Comparison of ENCODE assay signal across 7 cellular contexts in genomic region chr2:206360840-206361239, GRCh38.
DNase-seq lines count a peak whose midpoint lies in the region; ATAC-seq, FAIRE-seq and TF ChIP-seq lines count a peak whose summit lies in the region.
"Not testable (repeated sequence)": the region's sequence is repeated elsewhere in the genome, so short reads cannot be mapped to it uniquely, and the experiment has no call there.

No MANE protein-coding gene starts in this region.

- H3K27ac ChIP-seq in A549; HEK293 (ENCODE audit: extremely low read depth, low read depth, low read length): not testable (repeated sequence)
- H3K27ac ChIP-seq in PC-3 (ENCODE audit: low read length): peak overlapping the region; percentile 39; the same call in 1 of the 2 replicates
- peak overlapping the region; percentile 34 for H3K27ac ChIP-seq in foreskin keratinocyte

- TF ChIP-seq CTCF in A549 (IDR thresholded peaks at IDR 0.05); HEK293 (tag by site-specific recombination; IDR thresholded peaks at IDR 0.05); PC-3 (conservative IDR thresholded peaks at IDR 0.05; ENCODE audit: low read depth, low read length); foreskin keratinocyte (conservative IDR thresholded peaks at IDR 0.05): not testable (repeated sequence)

- H3K4me2 ChIP-seq in A549; PC-3 (ENCODE audit: low read length): not testable (repeated sequence)

- not testable (repeated sequence) for H3K9me2 ChIP-seq in PC-3 (replicated peaks; ENCODE audit: low read length)

- H3K9ac ChIP-seq in PC-3 (ENCODE audit: low read length): not testable (repeated sequence)

- WGBS in A549 (ENCODE audit: missing lambda C conversion rate): 33% methylated on average over 5 of the region's 5 CpGs

- not testable (repeated sequence) for TF ChIP-seq RAD21 in A549 (conservative IDR thresholded peaks at IDR 0.05 in 1 of 2, IDR thresholded peaks at IDR 0.05 in 1 of 2)

- ATAC-seq in A549; PC-3; activated T-helper 17 cell treated with anti-CD3 and anti-CD28 coated beads, Interleukin-2, amount 50 U/mL, for 72 hours (replicated peaks); foreskin keratinocyte; stimulated activated effector memory CD8-positive, alpha-beta T cell treated with anti-CD3 and anti-CD28 coated beads, Interleukin-12 subunit alpha, Interleukin-12 subunit beta, amount 100 ng/mL, for 72 hours: not testable (repeated sequence)

- not testable (repeated sequence) for H3K79me2 ChIP-seq in PC-3 (ENCODE audit: low read length)

- FAIRE-seq in A549 (lab: Jason Lieb, UNC): not testable (repeated sequence)

- not testable (repeated sequence) for H3K4me3 Mint-ChIP-seq in activated T-cell treated with anti-CD3 and anti-CD28 coated beads, Interleukin-2, amount 50 U/mL, for 24 hours; activated T-helper 17 cell treated with anti-CD3 and anti-CD28 coated beads, Interleukin-2, amount 50 U/mL, for 72 hours; stimulated activated effector memory CD8-positive, alpha-beta T cell treated with anti-CD3 and anti-CD28 coated beads, Interleukin-12 subunit alpha, Interleukin-12 subunit beta, amount 100 ng/mL, for 72 hours

- H3K9me3 Mint-ChIP-seq in activated T-cell treated with anti-CD3 and anti-CD28 coated beads, Interleukin-2, amount 50 U/mL, for 24 hours; activated T-helper 17 cell treated with anti-CD3 and anti-CD28 coated beads, Interleukin-2, amount 50 U/mL, for 72 hours; stimulated activated effector memory CD8-positive, alpha-beta T cell treated with anti-CD3 and anti-CD28 coated beads, Interleukin-12 subunit alpha, Interleukin-12 subunit beta, amount 100 ng/mL, for 72 hours: not testable (repeated sequence)

- intact Hi-C loops in PC-3 (cut with micrococcal nuclease): not testable (repeated sequence)

- peaks cover 17% of the 10 kb centered on the region for H3K27me3 Mint-ChIP-seq in activated T-cell treated with anti-CD3 and anti-CD28 coated beads, Interleukin-2, amount 50 U/mL, for 24 hours
- H3K27me3 Mint-ChIP-seq in activated T-helper 17 cell treated with anti-CD3 and anti-CD28 coated beads, Interleukin-2, amount 50 U/mL, for 72 hours: not testable (repeated sequence)

- not testable (repeated sequence) for DNase-seq in A549 (ENCODE audit: low read depth in 1 of 2, low spot score in 1 of 2); PC-3; activated T-cell treated with anti-CD3 and anti-CD28 coated beads, Interleukin-2, amount 50 U/mL, for 24 hours; foreskin keratinocyte; stimulated activated effector memory CD8-positive, alpha-beta T cell treated with anti-CD3 and anti-CD28 coated beads, Interleukin-12 subunit alpha, Interleukin-12 subunit beta, amount 100 ng/mL, for 72 hours (ENCODE audit: low spot score in 2 of 2)

- H3K4me3 ChIP-seq in A549; HEK293 (ENCODE audit: low read depth, low read length); PC-3 (ENCODE audit: low read length): not testable (repeated sequence)

- H3K4me1 ChIP-seq in A549; HEK293 (ENCODE audit: control insufficient read depth, insufficient read depth, low read length); PC-3 (ENCODE audit: insufficient read depth, low read length); foreskin keratinocyte: not testable (repeated sequence)

- CTCF ChIA-PET in A549 (lab: Yijun Ruan, JAX); HEK293 (lab: Yijun Ruan, JAX); PC-3 (lab: Charles Lee): not testable (repeated sequence)

- peaks cover 14% of the 10 kb centered on the region for H3K4me1 Mint-ChIP-seq in activated T-cell treated with anti-CD3 and anti-CD28 coated beads, Interleukin-2, amount 50 U/mL, for 24 hours (ENCODE audit: low read depth)
- not testable (repeated sequence) for H3K4me1 Mint-ChIP-seq in activated T-helper 17 cell treated with anti-CD3 and anti-CD28 coated beads, Interleukin-2, amount 50 U/mL, for 72 hours; stimulated activated effector memory CD8-positive, alpha-beta T cell treated with anti-CD3 and anti-CD28 coated beads, Interleukin-12 subunit alpha, Interleukin-12 subunit beta, amount 100 ng/mL, for 72 hours

- H3K36me3 ChIP-seq in HEK293 (ENCODE audit: control insufficient read depth in 2 of 2, insufficient read depth in 1 of 2, low read length in 2 of 2); PC-3 (ENCODE audit: low read depth, low read length): not testable (repeated sequence)

- not testable (repeated sequence) for BruUV-seq in PC-3 (replicated peaks; lab: Mats Ljungman, UMichigan)

- not testable (repeated sequence) for H3K36me3 Mint-ChIP-seq in activated T-cell treated with anti-CD3 and anti-CD28 coated beads, Interleukin-2, amount 50 U/mL, for 24 hours (ENCODE audit: low read depth); activated T-helper 17 cell treated with anti-CD3 and anti-CD28 coated beads, Interleukin-2, amount 50 U/mL, for 72 hours (ENCODE audit: low read depth); stimulated activated effector memory CD8-positive, alpha-beta T cell treated with anti-CD3 and anti-CD28 coated beads, Interleukin-12 subunit alpha, Interleukin-12 subunit beta, amount 100 ng/mL, for 72 hours

- H3K9me3 ChIP-seq in A549; HEK293 (ENCODE audit: control insufficient read depth, insufficient read depth, low read depth, low read length); PC-3 (ENCODE audit: low read length): not testable (repeated sequence)

- TF ChIP-seq EP300 in A549 (IDR thresholded peaks at IDR 0.05): not testable (repeated sequence)

- POLR2A ChIA-PET in A549 (lab: Yijun Ruan, JAX); HEK293 (lab: Yijun Ruan, JAX); PC-3 (lab: Charles Lee; ENCODE audit: unreplicated experiment): not testable (repeated sequence)

- H3K27me3 ChIP-seq in PC-3 (ENCODE audit: low read length); foreskin keratinocyte: not testable (repeated sequence)

- H3F3A ChIP-seq in PC-3 (ENCODE audit: low read length, unreplicated experiment): not testable (repeated sequence)

- H2AFZ ChIP-seq in PC-3 (ENCODE audit: low read length): not testable (repeated sequence)

- not testable (repeated sequence) for H4K20me1 ChIP-seq in PC-3 (ENCODE audit: low read length)

- H3K27ac Mint-ChIP-seq in activated T-cell treated with anti-CD3 and anti-CD28 coated beads, Interleukin-2, amount 50 U/mL, for 24 hours: peak overlapping the region; percentile 50
- H3K27ac Mint-ChIP-seq in activated T-helper 17 cell treated with anti-CD3 and anti-CD28 coated beads, Interleukin-2, amount 50 U/mL, for 72 hours: peak overlapping the region; percentile 64
- H3K27ac Mint-ChIP-seq in stimulated activated effector memory CD8-positive, alpha-beta T cell treated with anti-CD3 and anti-CD28 coated beads, Interleukin-12 subunit alpha, Interleukin-12 subunit beta, amount 100 ng/mL, for 72 hours: peak overlapping the region; percentile 68

- TF ChIP-seq POLR2A in A549 (IDR thresholded peaks at IDR 0.05; ENCODE audit: low read length): not testable (repeated sequence)

TF ChIP-seq in A549, 52 proteins besides CTCF, POLR2A, EP300 and RAD21:
- peak; percentile 76 for TF ChIP-seq ZC3H11A (IDR thresholded peaks at IDR 0.05)

TF ChIP-seq in HEK293, 187 proteins besides CTCF, POLR2A, EP300 and RAD21 (continues in another document):
- TF ChIP-seq ZNF654 (tag by site-specific recombination; IDR thresholded peaks at IDR 0.05; ENCODE audit: low read depth) (peak; percentile 14; the same call in 1 of the 2 replicates), ZNF623 (tag by site-specific recombination; IDR thresholded peaks at IDR 0.05) (peak; percentile 53), ZNF140 (tag by site-specific recombination; IDR thresholded peaks at IDR 0.05) (peak; percentile 55; the same call in 1 of the 2 replicates), ZNF555 (tag by site-specific recombination; conservative IDR thresholded peaks at IDR 0.05) (peak; percentile 63), ZBTB11 (tag by site-specific recombination; conservative IDR thresholded peaks at IDR 0.05; ENCODE audit: low read depth) (peak; percentile 52), ZNF426 (tag by site-specific recombination; IDR thresholded peaks at IDR 0.05) (peak; percentile 67), ZBTB8A (tag by site-specific recombination; IDR thresholded peaks at IDR 0.05) (peak; percentile 21; the same call in 1 of the 2 replicates)
